Comparison of ENCODE assay signal across 3 cellular contexts in the genomic region with DNA sequence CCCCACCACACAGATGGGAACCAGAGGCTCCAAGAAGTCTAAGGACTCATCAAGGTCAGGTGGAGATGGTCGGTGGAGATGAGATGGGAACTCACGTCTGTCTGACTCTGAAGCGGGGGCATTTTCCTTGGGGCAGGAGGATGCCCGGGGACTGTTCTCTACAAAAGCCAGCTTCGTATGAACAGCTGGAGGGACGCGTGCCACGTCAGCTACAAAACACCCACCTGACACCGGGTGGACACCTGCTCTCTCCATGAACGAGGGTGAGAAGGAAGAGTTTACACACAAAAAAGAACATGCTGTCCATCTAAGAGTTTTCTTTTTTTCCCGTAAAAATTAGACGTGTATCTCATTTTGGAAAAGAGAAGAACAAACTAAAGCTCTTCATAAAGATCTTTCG.
"Had no signal": no experiment of that assay in that cellular context is flagged by ENCODE, and none has a peak within 500 bp of the region (broad histone marks: within the 10 kb centered on the region; RNA-seq: fewer than 3 reads in every experiment).

No MANE protein-coding gene starts in this region.

- ATAC-seq: GM12878 had no signal

- DNase-seq: GDM1, GF-D8 had no signal

- H3K4me3 ChIP-seq: GM12878 had no signal
